ENCODE assay signal across 13 cellular contexts in genomic region chr15:70936326-70936725, GRCh38. TPM values are rescaled to one million over a fixed set of nuclear protein-coding genes. Genes with fewer than 3 reads are reported as not detected.
DNase-seq lines count a peak whose midpoint lies in the region; ATAC-seq and TF ChIP-seq lines count a peak whose summit lies in the region.
"Had no signal": no experiment of that assay in that cellular context is flagged by ENCODE, and none has a peak within 500 bp of the region (broad histone marks: within the 10 kb centered on the region; RNA-seq: fewer than 3 reads in every experiment).

No MANE protein-coding gene starts in this region.

- H3K36me3 ChIP-seq in thyroid gland = no peaks in the 10 kb centered on the region
- H3K36me3 ChIP-seq in GM23338 (ENCODE audit: insufficient read depth) = no peaks in the 10 kb centered on the region

- H3K27me3 ChIP-seq in dorsolateral prefrontal cortex (no peaks in the 10 kb centered on the region), thyroid gland (no peaks in the 10 kb centered on the region), GM23338 (ENCODE audit: insufficient read depth) (no peaks in the 10 kb centered on the region)

- H3K4me1 ChIP-seq in thyroid gland (peaks cover 0 to 7% of the 10 kb centered on the region in 2 donors), GM23338 (ENCODE audit: insufficient read depth) (peaks cover 10% of the 10 kb centered on the region)

- H3K36me3 Mint-ChIP-seq in GM23338 (ENCODE audit: low read depth) = no peaks in the 10 kb centered on the region

- whole genome bisulfite sequencing in thyroid gland, 2 donors = 16 to 31% methylated on average over 4 of the region's 4 CpGs

- intact Hi-C loops in Right ventricle myocardium superior (cut with DNase I) = no loop called here
- intact Hi-C loops in cardiac septum (cut with DNase I) = loop anchor here (10.0 kb wide), 1 partner anchor 68 kb away; no protein-coding TSS in a partner anchor
- intact Hi-C loops in dorsolateral prefrontal cortex (cut with DNase I) = no loop called here
- intact Hi-C loops in thyroid gland (cut with DNase I) = no loop called here

- H3K27ac Mint-ChIP-seq in GM23338 = no peak overlapping the region
- H3K27ac Mint-ChIP-seq: activated naive CD8-positive, alpha-beta T cell treated with anti-CD3 and anti-CD28 coated beads, Interleukin-2, amount 50 U/mL, for 24 hours had no signal

- no peak overlapping the region for H3K27ac ChIP-seq in dorsolateral prefrontal cortex
- H3K27ac ChIP-seq in thyroid gland = no peak overlapping the region
- no peak overlapping the region for H3K27ac ChIP-seq in GM23338 (ENCODE audit: low read depth)

- TF ChIP-seq CTCF in dorsolateral prefrontal cortex (IDR thresholded peaks at IDR 0.05 in 54 of 56, conservative IDR thresholded peaks at IDR 0.05 in 2 of 56; ENCODE audit: low read depth in 1 of 56, partially characterized antibody in 56 of 56) = no peak
- no peak for TF ChIP-seq CTCF in thyroid gland (IDR thresholded peaks at IDR 0.05)
- no peak for TF ChIP-seq CTCF in GM23338 (conservative IDR thresholded peaks at IDR 0.05; ENCODE audit: low read depth in 2 of 2)

- H3K4me3 Mint-ChIP-seq in GM23338 = no peak overlapping the region
- H3K4me3 Mint-ChIP-seq: activated naive CD8-positive, alpha-beta T cell treated with anti-CD3 and anti-CD28 coated beads, Interleukin-2, amount 50 U/mL, for 24 hours had no signal

- no peak for TF ChIP-seq POLR2A in thyroid gland (IDR thresholded peaks at IDR 0.05)

- no peaks in the 10 kb centered on the region for H3K79me2 ChIP-seq in GM23338 (replicated peaks; ENCODE audit: insufficient read depth)

- no peaks in the 10 kb centered on the region for H3K9me3 ChIP-seq in thyroid gland

- no peak overlapping the region for H3K4me2 ChIP-seq in GM23338

- H3K4me3 ChIP-seq in dorsolateral prefrontal cortex (peak overlapping the region in 40 of 59 donors; percentile 0 to 51 (median 26)), thyroid gland (replicated peaks in 1 of 3) (no peak overlapping the region), GM23338 (no peak overlapping the region)

- no peaks in the 10 kb centered on the region for H3K27me3 Mint-ChIP-seq in GM23338 (ENCODE audit: insufficient read depth, low read depth, poor library complexity)

- H3K9me2 ChIP-seq in GM23338 (ENCODE audit: insufficient read depth) = no peaks in the 10 kb centered on the region

- peaks cover 8% of the 10 kb centered on the region; the same call in 2 of the 3 replicates for H3K4me1 Mint-ChIP-seq in GM23338
- H3K4me1 Mint-ChIP-seq: activated naive CD8-positive, alpha-beta T cell treated with anti-CD3 and anti-CD28 coated beads, Interleukin-2, amount 50 U/mL, for 24 hours had no signal

- H4K20me1 ChIP-seq in GM23338 (replicated peaks; ENCODE audit: insufficient read depth) = no peaks in the 10 kb centered on the region

- no peaks in the 10 kb centered on the region for H3F3A ChIP-seq in GM23338 (replicated peaks; ENCODE audit: low read depth)

- DNase-seq in Right ventricle myocardium superior (no peak), cardiac septum (ENCODE audit: low spot score) (no peak), NCI-H524 (lab: John Stamatoyannopoulos, UW) (peak; percentile 76 to 90), dorsolateral prefrontal cortex (peak in 2 of 10 donors; percentile 19 to 61), thyroid gland (peak; percentile 40 to 49), NOMO-1 (lab: John Stamatoyannopoulos, UW; ENCODE audit: unreplicated experiment in 2 of 2) (no peak), GM23338 (ENCODE audit: low spot score) (no peak), NOMO-1 treated with dmso at 0.1 percent for 144 hours (lab: John Stamatoyannopoulos, UW; ENCODE audit: unreplicated experiment) (no peak)
- DNase-seq: ACHN; activated CD8-positive, alpha-beta memory T cell treated with anti-CD3 and anti-CD28 coated beads, Interleukin-2, amount 50 U/mL, for 4 hours; activated naive CD8-positive, alpha-beta T cell treated with anti-CD3 and anti-CD28 coated beads, Interleukin-2, amount 50 U/mL, for 24 hours; DND-41; stimulated activated CD8-positive, alpha-beta memory T cell treated with anti-CD3 and anti-CD28 coated beads, Interleukin-4, amount 100 ng/mL, for 48 hours had no signal

- H2AFZ ChIP-seq in GM23338 = no peak overlapping the region

- no peaks in the 10 kb centered on the region for H3K9me3 Mint-ChIP-seq in GM23338
- H3K9me3 Mint-ChIP-seq: activated naive CD8-positive, alpha-beta T cell treated with anti-CD3 and anti-CD28 coated beads, Interleukin-2, amount 50 U/mL, for 24 hours had no signal

- ATAC-seq in Right ventricle myocardium superior (ENCODE audit: poor library complexity) = peak; percentile 71
- no peak; the same call in 2 of the 3 replicates for ATAC-seq in GM23338
- ATAC-seq: activated naive CD8-positive, alpha-beta T cell treated with anti-CD3 and anti-CD28 coated beads, Interleukin-2, amount 50 U/mL, for 24 hours had no signal

TF ChIP-seq in GM23338, 12 proteins besides CTCF, POLR2A, EP300 and RAD21:
- TF ChIP-seq, protein P1, sequence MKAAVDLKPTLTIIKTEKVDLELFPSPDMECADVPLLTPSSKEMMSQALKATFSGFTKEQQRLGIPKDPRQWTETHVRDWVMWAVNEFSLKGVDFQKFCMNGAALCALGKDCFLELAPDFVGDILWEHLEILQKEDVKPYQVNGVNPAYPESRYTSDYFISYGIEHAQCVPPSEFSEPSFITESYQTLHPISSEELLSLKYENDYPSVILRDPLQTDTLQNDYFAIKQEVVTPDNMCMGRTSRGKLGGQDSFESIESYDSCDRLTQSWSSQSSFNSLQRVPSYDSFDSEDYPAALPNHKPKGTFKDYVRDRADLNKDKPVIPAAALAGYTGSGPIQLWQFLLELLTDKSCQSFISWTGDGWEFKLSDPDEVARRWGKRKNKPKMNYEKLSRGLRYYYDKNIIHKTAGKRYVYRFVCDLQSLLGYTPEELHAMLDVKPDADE (IDR thresholded peaks at IDR 0.05) = no peak
- TF ChIP-seq CREB1 (CRISPR knock-in tag; IDR thresholded peaks at IDR 0.05; ENCODE audit: low read depth) (no peak), STAT1 (IDR thresholded peaks at IDR 0.05; ENCODE audit: unreplicated experiment) (no peak), EZH2phosphoT487 (IDR thresholded peaks at IDR 0.05; ENCODE audit: unreplicated experiment) (no peak)

RNA-seq across cellular contexts. Expression of gene LRRC49, which starts 43.7 kb away (rescaled TPM):
- 45.7 TPM for total RNA-seq in Right ventricle myocardium superior
- total RNA-seq in cardiac septum = 83.2 TPM
- 10 to 100 TPM; 28.2 to 72.1 (median 48.6) TPM for total RNA-seq in dorsolateral prefrontal cortex
- total RNA-seq in thyroid gland = 10 to 100 TPM in 3 of 4 donors, 1 to 10 TPM in 1; 8.3 to 16.1 (median 11.9) TPM
- 13.3 and 14.6 TPM in 2 replicates for total RNA-seq in GM23338 (2014; rRNA removed; shearing (Covaris generic))
- 6.9 and 8.5 TPM in 2 replicates for polyA plus RNA-seq in GM23338 (2016; fragmentation: Nextera tagmentation; extraction: Ambion mirVana)

RNA-seq across cellular contexts. Expression of gene THAP10, which starts 44.1 kb away (rescaled TPM):
- total RNA-seq in Right ventricle myocardium superior = 3.9 TPM
- total RNA-seq in cardiac septum = 3.5 TPM
- 10 to 100 TPM in 67 of 120 experiments, 1 to 10 TPM in 53; 3.3 to 18.7 (median 10.3) TPM for total RNA-seq in dorsolateral prefrontal cortex
- total RNA-seq in thyroid gland = 1 to 10 TPM; 3.9 to 5.4 (median 4.9) TPM
- total RNA-seq in GM23338 (2014; rRNA removed; shearing (Covaris generic)) = 5.5 and 5.7 TPM in 2 replicates
- 4.5 and 8.2 TPM in 2 replicates for polyA plus RNA-seq in GM23338 (2016; fragmentation: Nextera tagmentation; extraction: Ambion mirVana)

Comparison
In these comparisons a context has a peak if more than half of its experiments do, and no peak if none do; other contexts are left out.
1. DNase-seq: peak in NCI-H524 (2 of 2) and thyroid gland (2 of 2); none in Right ventricle myocardium superior (single experiment), cardiac septum (single experiment), NOMO-1 (0 of 2), GM23338 (single experiment) and NOMO-1 treated with dmso at 0.1 percent for 144 hours (single experiment).
2. H3K4me3 ChIP-seq: peak in dorsolateral prefrontal cortex (40 of 59); none in thyroid gland (0 of 3) and GM23338 (single experiment).